In genomic region chr2:4604767-4605166, GRCh38 we compare ENCODE assay signal across 23 cellular contexts.
DNase-seq lines count a peak whose midpoint lies in the region; ATAC-seq and TF ChIP-seq lines count a peak whose summit lies in the region.
"Had no signal": no experiment of that assay in that cellular context is flagged by ENCODE, and none has a peak within 500 bp of the region (broad histone marks: within the 10 kb centered on the region; RNA-seq: fewer than 3 reads in every experiment).

No MANE protein-coding gene starts in this region.

- DNase-seq in GM23338 (ENCODE audit: low spot score) (peak; percentile 2), H9 (peak; percentile 37), WERI-Rb-1 (peak; percentile 14), mesendoderm (peak; percentile 70), T-helper 1 cell (no peak), T1000 (lab: John Stamatoyannopoulos, UW) (no peak)
- DNase-seq: C1 segment of cervical spinal cord; CD4-positive, alpha-beta memory T cell; COR-L47; DMS79 treated with DMSO at 0.1 percent for 48 hours; Karpas-422; NCI-H1092 treated with DMSO at 0.1 percent for 48 hours; NCI-H1436; NCI-H1930; NCI-H2107; NCI-H446 treated with DMSO at 0.1 percent for 48 hours; NCI-H526; Peyer's patch; SIG-M5 had no signal

- peak in 1 of 2 experiments; percentile 34; a peak in 2 of 4 replicates for TF ChIP-seq CTCF in GM23338 (conservative IDR thresholded peaks at IDR 0.05; ENCODE audit: low read depth in 2 of 2)
- no peak; the same call in 2 of the 3 replicates for TF ChIP-seq CTCF in H9 (conservative IDR thresholded peaks at IDR 0.05)
- peak; percentile 25; the same call in 1 of the 2 replicates for TF ChIP-seq CTCF in WERI-Rb-1 (IDR thresholded peaks at IDR 0.05; ENCODE audit: low read depth, low read length)

- H3K4me1 ChIP-seq in GM23338 (ENCODE audit: insufficient read depth): no peaks in the 10 kb centered on the region
- H3K4me1 ChIP-seq in H9 (ENCODE audit: insufficient read depth, low read length): no peaks in the 10 kb centered on the region
- H3K4me1 ChIP-seq in mesendoderm (ENCODE audit: control insufficient read depth, low read depth, low read length): no peaks in the 10 kb centered on the region
- H3K4me1 ChIP-seq: HAP-1, Peyer's patch had no signal

- H3K9me2 ChIP-seq in GM23338 (ENCODE audit: insufficient read depth): no peaks in the 10 kb centered on the region

- no peaks in the 10 kb centered on the region for H3K36me3 Mint-ChIP-seq in GM23338 (ENCODE audit: low read depth)
- H3K36me3 Mint-ChIP-seq in H9 (ENCODE audit: insufficient read depth in 1 of 3, low read depth in 3 of 3): no peaks in the 10 kb centered on the region
- H3K36me3 Mint-ChIP-seq: CD4-positive, alpha-beta memory T cell had no signal

- H3K4ac ChIP-seq in H9 (ENCODE audit: low read depth, low read length): no peak overlapping the region
- peak overlapping the region; percentile 12 for H3K4ac ChIP-seq in mesendoderm (ENCODE audit: low read depth, low read length)

- H3K27ac Mint-ChIP-seq in GM23338: no peak overlapping the region
- no peak overlapping the region for H3K27ac Mint-ChIP-seq in H9
- H3K27ac Mint-ChIP-seq: CD4-positive, alpha-beta memory T cell; T-helper 1 cell treated with Interleukin-12 subunit alpha and Interleukin-12 subunit beta and Interleukin-4 antibody, amounts not matched to agents 30 μg/mL and 1 μg/mL, for 36 hours had no signal

- H3K9me3 ChIP-seq in H9 (ENCODE audit: control insufficient read depth, low read depth, low read length) (no peaks in the 10 kb centered on the region), WERI-Rb-1 (ENCODE audit: severe bottlenecking) (no peaks in the 10 kb centered on the region)
- H3K9me3 ChIP-seq: HAP-1, Peyer's patch had no signal

- H3K4me2 ChIP-seq in GM23338 (no peak overlapping the region), H9 (ENCODE audit: insufficient read depth, insufficient read length, low read length) (no peak overlapping the region), mesendoderm (ENCODE audit: low read length) (no peak overlapping the region)

- no peaks in the 10 kb centered on the region for H3K4me1 Mint-ChIP-seq in GM23338
- peaks cover 0 to 4% of the 10 kb centered on the region in 2 experiments; a peak in 1 of 4 replicates for H3K4me1 Mint-ChIP-seq in H9
- H3K4me1 Mint-ChIP-seq: CD4-positive, alpha-beta memory T cell had no signal

- no peak overlapping the region for H2BK12ac ChIP-seq in H9 (ENCODE audit: insufficient read length, low read depth, low read length)

- H4K8ac ChIP-seq in H9 (replicated peaks; ENCODE audit: insufficient read length, low read depth, low read length) (no peak overlapping the region), mesendoderm (ENCODE audit: low read depth, low read length) (no peak overlapping the region)

- H3K36me3 ChIP-seq in GM23338 (ENCODE audit: insufficient read depth) (no peaks in the 10 kb centered on the region), WERI-Rb-1 (no peaks in the 10 kb centered on the region), mesendoderm (ENCODE audit: control insufficient read depth, insufficient read depth, low read length) (no peaks in the 10 kb centered on the region)
- H3K36me3 ChIP-seq: HAP-1, Peyer's patch had no signal

- H2BK15ac ChIP-seq in H9 (ENCODE audit: low read depth, low read length) (no peak overlapping the region), mesendoderm (replicated peaks; ENCODE audit: low read depth) (no peak overlapping the region)

- H3K4me3 ChIP-seq in GM23338 (no peak overlapping the region), WERI-Rb-1 (ENCODE audit: low read depth, low read length) (no peak overlapping the region), mesendoderm (ENCODE audit: low read length) (no peak overlapping the region)
- H3K4me3 ChIP-seq: HAP-1, Peyer's patch, SK-N-MC had no signal

- no peak overlapping the region for H2BK20ac ChIP-seq in H9 (ENCODE audit: low read depth, low read length, poor library complexity, severe bottlenecking)

- H3K4me3 Mint-ChIP-seq in GM23338: no peak overlapping the region
- no peak overlapping the region for H3K4me3 Mint-ChIP-seq in H9
- H3K4me3 Mint-ChIP-seq: CD4-positive, alpha-beta memory T cell; T-helper 1 cell treated with Interleukin-12 subunit alpha and Interleukin-12 subunit beta and Interleukin-4 antibody, amounts not matched to agents 30 μg/mL and 1 μg/mL, for 36 hours had no signal

- H3F3A ChIP-seq in GM23338 (replicated peaks; ENCODE audit: low read depth): no peaks in the 10 kb centered on the region

- no peak overlapping the region for H3K23ac ChIP-seq in H9 (ENCODE audit: insufficient read length, low read depth, low read length)
- H3K23ac ChIP-seq in mesendoderm (ENCODE audit: low read length): no peak overlapping the region

- H3K14ac ChIP-seq in H9 (ENCODE audit: insufficient read depth, low read length): no peak overlapping the region

- WGBS in H9 (ENCODE audit: extremely low coverage, insufficient read length, low lambda C conversion rate): no CpG with 5 or more reads among the region's 1 CpG
- WGBS in mesendoderm (ENCODE audit: extremely low coverage, insufficient coverage, low lambda C conversion rate): no CpG with 5 or more reads among the region's 1 CpG

- H3K9ac ChIP-seq in H9 (ENCODE audit: extremely low read depth, insufficient read length, low read length) (no peak overlapping the region), mesendoderm (ENCODE audit: low read length) (no peak overlapping the region)

- no peak overlapping the region for H2BK5ac ChIP-seq in H9 (ENCODE audit: insufficient read length, low read length)
- H2BK5ac ChIP-seq in mesendoderm (ENCODE audit: low read length): no peak overlapping the region

- no peak overlapping the region for H3T11ph ChIP-seq in H9 (ENCODE audit: low read length)

- H4K5ac ChIP-seq in H9 (ENCODE audit: insufficient read length, low read depth, low read length): no peak overlapping the region
- no peak overlapping the region for H4K5ac ChIP-seq in mesendoderm (ENCODE audit: low read length)

- no peak overlapping the region for H2AK5ac ChIP-seq in H9 (ENCODE audit: insufficient read length, low read length)
- H2AK5ac ChIP-seq in mesendoderm (ENCODE audit: low read length): no peak overlapping the region

- no peak for ATAC-seq in GM23338
- ATAC-seq in HG03039 (IDR thresholded peaks at IDR 0.05; ENCODE audit: unreplicated experiment): no peak

- H3K9me3 Mint-ChIP-seq in GM23338 (peaks cover 47% of the 10 kb centered on the region), H9 (no peaks in the 10 kb centered on the region)

- H3K18ac ChIP-seq in H9 (ENCODE audit: insufficient read length, low read depth, low read length) (no peak overlapping the region), mesendoderm (ENCODE audit: low read length) (no peak overlapping the region)

- H3K27ac ChIP-seq in GM23338 (ENCODE audit: low read depth) (no peak overlapping the region), H9 (ENCODE audit: insufficient read length, low read depth, low read length) (no peak overlapping the region), WERI-Rb-1 (no peak overlapping the region), mesendoderm (ENCODE audit: low read depth, low read length) (no peak overlapping the region)
- H3K27ac ChIP-seq: Peyer's patch, SK-N-MC had no signal

- H3K23me2 ChIP-seq in H9 (ENCODE audit: insufficient read length, low read depth, low read length, poor library complexity, severe bottlenecking): no peaks in the 10 kb centered on the region

- H3K27me3 Mint-ChIP-seq in GM23338 (ENCODE audit: insufficient read depth, low read depth, poor library complexity) (peaks cover 4% of the 10 kb centered on the region), H9 (ENCODE audit: low read depth) (no peaks in the 10 kb centered on the region)
- H3K27me3 Mint-ChIP-seq: CD4-positive, alpha-beta memory T cell had no signal

- H2AFZ ChIP-seq in GM23338 (no peak overlapping the region), H9 (ENCODE audit: low read length) (no peak overlapping the region)

- H3K56ac ChIP-seq in H9 (ENCODE audit: insufficient read length, low read depth, low read length): no peak overlapping the region
- H3K56ac ChIP-seq in mesendoderm (ENCODE audit: low read length): no peak overlapping the region

- H3K79me1 ChIP-seq in H9 (ENCODE audit: insufficient read depth, low read depth, low read length, poor library complexity, severe bottlenecking) (no peaks in the 10 kb centered on the region), mesendoderm (ENCODE audit: low read length) (no peaks in the 10 kb centered on the region)

- no peak overlapping the region for H4K91ac ChIP-seq in H9 (ENCODE audit: insufficient read length, low read depth, low read length)

- H3K79me2 ChIP-seq in GM23338 (replicated peaks; ENCODE audit: insufficient read depth): no peaks in the 10 kb centered on the region
- H3K79me2 ChIP-seq in H9 (ENCODE audit: insufficient read depth, low read length): no peaks in the 10 kb centered on the region
- no peaks in the 10 kb centered on the region for H3K79me2 ChIP-seq in mesendoderm (ENCODE audit: control insufficient read depth, insufficient read depth, low read length)

- H4K20me1 ChIP-seq in GM23338 (replicated peaks; ENCODE audit: insufficient read depth) (no peaks in the 10 kb centered on the region), H9 (ENCODE audit: control insufficient read depth, insufficient read depth, insufficient read length) (no peaks in the 10 kb centered on the region)

- H2BK120ac ChIP-seq in H9 (ENCODE audit: low read depth, low read length, poor library complexity, severe bottlenecking) (no peak overlapping the region), mesendoderm (ENCODE audit: low read depth, low read length) (no peak overlapping the region)

- H3K27me3 ChIP-seq in GM23338 (ENCODE audit: insufficient read depth) (no peaks in the 10 kb centered on the region), H9 (ENCODE audit: insufficient read depth, low read length) (no peaks in the 10 kb centered on the region), WERI-Rb-1 (ENCODE audit: insufficient read depth, low read depth, severe bottlenecking) (no peaks in the 10 kb centered on the region), mesendoderm (ENCODE audit: insufficient read depth, low read length, poor library complexity) (no peaks in the 10 kb centered on the region)
- H3K27me3 ChIP-seq: Peyer's patch had no signal

TF ChIP-seq in GM23338, 12 proteins besides CTCF, POLR2A, EP300 and RAD21 (continues in another document):
- TF ChIP-seq CREB1 (CRISPR knock-in tag; IDR thresholded peaks at IDR 0.05; ENCODE audit: low read depth): no peak
- TF ChIP-seq NANOG (IDR thresholded peaks at IDR 0.05; ENCODE audit: borderline replicate concordance): no peak

Comparison
In these comparisons a context has a peak if more than half of its experiments do, and no peak if none do; other contexts are left out.
1. DNase-seq: peak in GM23338 (single experiment), H9 (single experiment), WERI-Rb-1 (single experiment) and mesendoderm (single experiment); none in T-helper 1 cell (0 of 5) and T1000 (single experiment).